Comparison of ENCODE assay signal across 10 cellular contexts in genomic region chr7:333399-333776, GRCh38. TPM values are rescaled to one million over a fixed set of nuclear protein-coding genes. Genes with fewer than 3 reads are reported as not detected.
DNase-seq lines count a peak whose midpoint lies in the region; ATAC-seq and TF ChIP-seq lines count a peak whose summit lies in the region.
"Had no signal": no experiment of that assay in that cellular context is flagged by ENCODE, and none has a peak within 500 bp of the region (broad histone marks: within the 10 kb centered on the region; RNA-seq: fewer than 3 reads in every experiment).

No MANE protein-coding gene starts in this region.

- ATAC-seq in HG03442 (IDR thresholded peaks at IDR 0.05; ENCODE audit: unreplicated experiment): no peak

- peaks cover 3% of the 10 kb centered on the region for H3K4me1 Mint-ChIP-seq in activated naive CD8-positive, alpha-beta T cell treated with anti-CD3 and anti-CD28 coated beads for 36 hours

- peaks cover 0 to 5% of the 10 kb centered on the region in 2 donors for H3K36me3 ChIP-seq in neuronal stem cell (replicated peaks in 1 of 2; ENCODE audit: control insufficient read depth in 2 of 2, insufficient read depth in 2 of 2, low read length in 2 of 2)

- H3K9me3 ChIP-seq in neuronal stem cell (replicated peaks in 1 of 2; ENCODE audit: control insufficient read depth in 2 of 2, insufficient read depth in 1 of 2, low read depth in 1 of 2, low read length in 2 of 2): peaks cover 0 to 9% of the 10 kb centered on the region in 2 donors

- H3K4me3 ChIP-seq in epithelial cell of proximal tubule (ENCODE audit: low read depth, low read length) (peak overlapping the region; percentile 55), neuronal stem cell (ENCODE audit: low read length in 2 of 2) (no peak overlapping the region)

- peaks cover 15% of the 10 kb centered on the region for H3K9me3 Mint-ChIP-seq in activated naive CD8-positive, alpha-beta T cell treated with anti-CD3 and anti-CD28 coated beads for 36 hours
- H3K9me3 Mint-ChIP-seq: CD8-positive, alpha-beta memory T cell had no signal

- no peaks in the 10 kb centered on the region for H3K27me3 Mint-ChIP-seq in activated naive CD8-positive, alpha-beta T cell treated with anti-CD3 and anti-CD28 coated beads for 36 hours

- H3K27ac ChIP-seq in neuronal stem cell (replicated peaks; ENCODE audit: low read length): no peak overlapping the region

- H4K91ac ChIP-seq in neuronal stem cell (ENCODE audit: low read depth, low read length, poor library complexity): peak overlapping the region; percentile 68

- H2BK12ac ChIP-seq in neuronal stem cell (ENCODE audit: low read length): no peak overlapping the region

- H3K4ac ChIP-seq in neuronal stem cell (ENCODE audit: low read length): no peak overlapping the region

- H3K18ac ChIP-seq in neuronal stem cell (ENCODE audit: low read length): peak overlapping the region; percentile 93

- no peak overlapping the region for H3K4me2 ChIP-seq in neuronal stem cell (ENCODE audit: insufficient read depth, low read length, poor library complexity, severe bottlenecking)

- H3K27ac Mint-ChIP-seq in activated naive CD8-positive, alpha-beta T cell treated with anti-CD3 and anti-CD28 coated beads for 36 hours: no peak overlapping the region
- H3K27ac Mint-ChIP-seq: CD8-positive, alpha-beta memory T cell had no signal

- peaks cover 0 to 19% of the 10 kb centered on the region in 2 donors for H3K4me1 ChIP-seq in neuronal stem cell (ENCODE audit: control insufficient read depth in 2 of 2, insufficient read depth in 1 of 2, low read depth in 1 of 2, low read length in 2 of 2)

- H3K23ac ChIP-seq in neuronal stem cell (ENCODE audit: low read depth, low read length, poor library complexity): no peak overlapping the region

- peak overlapping the region; percentile 90 for H2AFZ ChIP-seq in neuronal stem cell (ENCODE audit: low read length)

- TF ChIP-seq CTCF in epithelial cell of proximal tubule (conservative IDR thresholded peaks at IDR 0.05; ENCODE audit: low read depth, low read length): no peak

- WGBS in neuronal stem cell (ENCODE audit: extremely low coverage in 2 of 2, insufficient read length in 2 of 2, insufficient replicate concordance in 1 of 2), 2 donors: no CpG with 5 or more reads among the region's 18 CpGs

- peak overlapping the region; percentile 100 for H3K14ac ChIP-seq in neuronal stem cell (ENCODE audit: low read length)

- H2AK5ac ChIP-seq in neuronal stem cell (ENCODE audit: low read depth, low read length): no peak overlapping the region

- no peak overlapping the region for H2BK120ac ChIP-seq in neuronal stem cell (ENCODE audit: low read depth, low read length)

- H3K79me1 ChIP-seq in neuronal stem cell (ENCODE audit: low read depth, low read length): peaks cover 6% of the 10 kb centered on the region

- H3K9ac ChIP-seq in neuronal stem cell (ENCODE audit: low read depth, low read length, poor library complexity): peak overlapping the region; percentile 64

- no peaks in the 10 kb centered on the region for H3K36me3 Mint-ChIP-seq in activated naive CD8-positive, alpha-beta T cell treated with anti-CD3 and anti-CD28 coated beads for 36 hours
- H3K36me3 Mint-ChIP-seq: CD8-positive, alpha-beta memory T cell had no signal

- H2BK5ac ChIP-seq in neuronal stem cell (ENCODE audit: low read length): no peak overlapping the region

- DNase-seq in AG20443 (ENCODE audit: low spot score) (peak; percentile 78), NCI-H2171 (lab: John Stamatoyannopoulos, UW) (peak; percentile 50), epithelial cell of proximal tubule (ENCODE audit: low read depth) (no peak), neuronal stem cell (ENCODE audit: low spot score) (peak; percentile 15), HUDEP-2 (lab: John Stamatoyannopoulos, UW; ENCODE audit: unreplicated experiment in 76 of 76) (no peak), NCI-H774 (lab: John Stamatoyannopoulos, UW) (no peak)
- DNase-seq in activated naive CD8-positive, alpha-beta T cell treated with anti-CD3 and anti-CD28 coated beads for 36 hours: no peak
- DNase-seq: cortex of kidney had no signal

- H3K4me3 Mint-ChIP-seq in activated naive CD8-positive, alpha-beta T cell treated with anti-CD3 and anti-CD28 coated beads for 36 hours: no peak overlapping the region
- H3K4me3 Mint-ChIP-seq: CD8-positive, alpha-beta memory T cell had no signal

- no peak overlapping the region for H2BK15ac ChIP-seq in neuronal stem cell (ENCODE audit: low read length)

- H4K8ac ChIP-seq in neuronal stem cell (ENCODE audit: low read depth, low read length): peak overlapping the region; percentile 99

- peaks cover 0 to 17% (median 11%) of the 10 kb centered on the region in 3 experiments for H3K27me3 ChIP-seq in neuronal stem cell (ENCODE audit: control insufficient read depth in 3 of 3, insufficient read depth in 3 of 3, low read depth in 1 of 3, low read length in 3 of 3)

RNA-seq across cellular contexts. Expression of gene FOXL3, which starts 43.4 kb away (rescaled TPM):
- not detected in 2 replicates for total RNA-seq in epithelial cell of proximal tubule
- not detected for polyA plus RNA-seq in neuronal stem cell (2013, experiment 1 of 2)
- not detected for polyA plus RNA-seq in neuronal stem cell (2013, experiment 2 of 2)
- not detected for total RNA-seq in activated naive CD8-positive, alpha-beta T cell treated with anti-CD3 and anti-CD28 coated beads for 36 hours
- total RNA-seq: CD8-positive, alpha-beta memory T cell had no signal
- polyA plus RNA-seq: CD8-positive, alpha-beta memory T cell had no signal

Comparison
In these comparisons a context has a peak if more than half of its experiments do, and no peak if none do; other contexts are left out.
1. DNase-seq: peak in AG20443 (single experiment), NCI-H2171 (single experiment) and neuronal stem cell (single experiment); none in epithelial cell of proximal tubule (single experiment), activated naive CD8-positive, alpha-beta T cell treated with anti-CD3 and anti-CD28 coated beads for 36 hours (single experiment), HUDEP-2 (0 of 76) and NCI-H774 (single experiment).